Comparison of ENCODE assay signal across 31 cellular contexts in genomic region chr2:1091895-1092585, GRCh38.
A peak's percentile ranks its signal among the peaks of the same experiment; 100 is the strongest.
DNase-seq lines count a peak whose midpoint lies in the region; ATAC-seq and TF ChIP-seq lines count a peak whose summit lies in the region.
"Had no signal": no experiment of that assay in that cellular context is flagged by ENCODE, and none has a peak within 500 bp of the region (broad histone marks: within the 10 kb centered on the region; RNA-seq: fewer than 3 reads in every experiment).

No MANE protein-coding gene starts in this region.

- H3K27me3 ChIP-seq in IMR-90 (ENCODE audit: control insufficient read depth, insufficient read depth, low read length) (no peaks in the 10 kb centered on the region), trophoblast cell (ENCODE audit: insufficient read depth, low read length) (no peaks in the 10 kb centered on the region)
- H3K27me3 ChIP-seq: esophagus squamous epithelium, MG63, neural progenitor cell, vagina had no signal

- H3K27ac Mint-ChIP-seq in stimulated activated memory B cell treated with anti-CD40 and anti-IgM and Interleukin-4, amounts not matched to agents 10 μg/mL and 1 μg/mL and 100 μg/mL, for 72 hours, result no peak overlapping the region
- H3K27ac Mint-ChIP-seq: activated CD4-positive, alpha-beta memory T cell treated with anti-CD3 and anti-CD28 coated beads, Interleukin-2, amount 10 ng/mL, durations not matched to agents 7 days and 5 days; immature natural killer cell; neural progenitor cell; stimulated activated naive CD8-positive, alpha-beta T cell treated with anti-CD3 and anti-CD28 coated beads, Interleukin-15, Interleukin-2, amounts not matched to agents 100 ng/mL and 50 ng/mL, for 24 hours had no signal

- H2BK15ac ChIP-seq in IMR-90 (ENCODE audit: low read depth, low read length), result no peak overlapping the region

- no peak for TF ChIP-seq RAD21 in IMR-90 (IDR thresholded peaks at IDR 0.05; ENCODE audit: low read length)

- no peak overlapping the region for H2AFZ ChIP-seq in IMR-90 (replicated peaks; ENCODE audit: low read length, poor library complexity)
- H2AFZ ChIP-seq in trophoblast cell (ENCODE audit: insufficient read depth, low read length, poor library complexity), result no peak overlapping the region
- H2AFZ ChIP-seq: neural progenitor cell, PC-9 had no signal

- H3K36me3 Mint-ChIP-seq in stimulated activated memory B cell treated with anti-CD40 and anti-IgM and Interleukin-4, amounts not matched to agents 10 μg/mL and 1 μg/mL and 100 μg/mL, for 72 hours, result no peaks in the 10 kb centered on the region
- H3K36me3 Mint-ChIP-seq: immature natural killer cell had no signal

- in situ Hi-C loops in IMR-90 (cut with MboI; ENCODE audit: low sequenced_read_pairs), result no loop called here

- no peaks in the 10 kb centered on the region for H3K79me1 ChIP-seq in IMR-90 (ENCODE audit: low read depth in 1 of 2, low read length in 2 of 2)
- no peaks in the 10 kb centered on the region for H3K79me1 ChIP-seq in trophoblast cell (ENCODE audit: low read length)

- H3K36me3 ChIP-seq in IMR-90 (ENCODE audit: control insufficient read depth, insufficient read depth, low read length) (no peaks in the 10 kb centered on the region), trophoblast cell (ENCODE audit: control insufficient read depth in 1 of 2, insufficient read depth in 2 of 2, low read length in 2 of 2) (no peaks in the 10 kb centered on the region)
- H3K36me3 ChIP-seq: esophagus squamous epithelium, MG63, neural progenitor cell, thoracic aorta, vagina had no signal

- H2BK5ac ChIP-seq in IMR-90 (ENCODE audit: low read depth, low read length, poor library complexity, severe bottlenecking), result no peak overlapping the region
- H2BK5ac ChIP-seq in trophoblast cell (ENCODE audit: low read depth, low read length, poor library complexity), result no peak overlapping the region

- H3K4me1 Mint-ChIP-seq in stimulated activated memory B cell treated with anti-CD40 and anti-IgM and Interleukin-4, amounts not matched to agents 10 μg/mL and 1 μg/mL and 100 μg/mL, for 72 hours, result no peaks in the 10 kb centered on the region
- H3K4me1 Mint-ChIP-seq: immature natural killer cell had no signal

- POLR2A ChIA-PET in IMR-90 (lab: Charles Lee; ENCODE audit: unreplicated experiment), result no interaction called here

- no peaks in the 10 kb centered on the region for H4K20me1 ChIP-seq in IMR-90 (ENCODE audit: insufficient read depth, low read length)

- H3K4me3 Mint-ChIP-seq in stimulated activated memory B cell treated with anti-CD40 and anti-IgM and Interleukin-4, amounts not matched to agents 10 μg/mL and 1 μg/mL and 100 μg/mL, for 72 hours, result no peak overlapping the region
- H3K4me3 Mint-ChIP-seq: activated CD4-positive, alpha-beta memory T cell treated with anti-CD3 and anti-CD28 coated beads, Interleukin-2, amount 10 ng/mL, durations not matched to agents 7 days and 5 days; immature natural killer cell; neural progenitor cell; stimulated activated naive CD8-positive, alpha-beta T cell treated with anti-CD3 and anti-CD28 coated beads, Interleukin-15, Interleukin-2, amounts not matched to agents 100 ng/mL and 50 ng/mL, for 24 hours had no signal

- no peak overlapping the region for H4K91ac ChIP-seq in IMR-90 (ENCODE audit: insufficient read depth, low read depth, low read length)
- H4K91ac ChIP-seq in trophoblast cell (ENCODE audit: low read depth, low read length), result no peak overlapping the region

- no peaks in the 10 kb centered on the region for H3K4me1 ChIP-seq in IMR-90 (ENCODE audit: control insufficient read depth, insufficient read depth, low read length)
- peaks cover 11% of the 10 kb centered on the region in 2 experiments for H3K4me1 ChIP-seq in trophoblast cell (ENCODE audit: control insufficient read depth in 1 of 2, insufficient read depth in 2 of 2, low read length in 2 of 2)
- H3K4me1 ChIP-seq: Caco-2, vagina had no signal

- H3K9me3 ChIP-seq in IMR-90 (ENCODE audit: control insufficient read depth, insufficient read depth, low read length) (no peaks in the 10 kb centered on the region), trophoblast cell (ENCODE audit: insufficient read depth, low read depth, low read length) (no peaks in the 10 kb centered on the region)
- H3K9me3 ChIP-seq: Caco-2, esophagus squamous epithelium, MG63, thoracic aorta, vagina had no signal

- H2BK120ac ChIP-seq in IMR-90 (ENCODE audit: low read depth, low read length) (no peak overlapping the region), trophoblast cell (ENCODE audit: insufficient read depth, low read length, poor library complexity) (no peak overlapping the region)

- no peak overlapping the region for H4K12ac ChIP-seq in trophoblast cell (ENCODE audit: low read depth, low read length)

- H3K14ac ChIP-seq in IMR-90 (replicated peaks; ENCODE audit: low read depth, low read length), result no peak overlapping the region
- H3K14ac ChIP-seq in trophoblast cell (ENCODE audit: low read length), result no peak overlapping the region

- no peaks in the 10 kb centered on the region for H3K27me3 Mint-ChIP-seq in stimulated activated memory B cell treated with anti-CD40 and anti-IgM and Interleukin-4, amounts not matched to agents 10 μg/mL and 1 μg/mL and 100 μg/mL, for 72 hours
- H3K27me3 Mint-ChIP-seq: activated CD4-positive, alpha-beta memory T cell treated with anti-CD3 and anti-CD28 coated beads, Interleukin-2, amount 10 ng/mL, durations not matched to agents 7 days and 5 days; stimulated activated naive CD8-positive, alpha-beta T cell treated with anti-CD3 and anti-CD28 coated beads, Interleukin-15, Interleukin-2, amounts not matched to agents 100 ng/mL and 50 ng/mL, for 24 hours had no signal

- no peak for TF ChIP-seq POLR2A in IMR-90 (IDR thresholded peaks at IDR 0.05; ENCODE audit: low read depth, low read length)

- BruUV-seq in IMR-90 (replicated peaks; lab: Mats Ljungman, UMichigan), result no TSS peak

- no peak overlapping the region for H4K8ac ChIP-seq in IMR-90 (ENCODE audit: low read depth in 2 of 2, low read length in 2 of 2)
- no peak overlapping the region for H4K8ac ChIP-seq in trophoblast cell (ENCODE audit: low read depth, low read length)

- CTCF ChIA-PET in IMR-90 (lab: Yijun Ruan, JAX), result no interaction called here

- H3K23ac ChIP-seq in IMR-90 (ENCODE audit: low read depth, low read length) (no peak overlapping the region), trophoblast cell (ENCODE audit: low read length) (no peak overlapping the region)

- intact Hi-C loops in IMR-90 (cut with micrococcal nuclease), result no loop called here

- no peak overlapping the region for H2BK20ac ChIP-seq in IMR-90 (ENCODE audit: low read depth, low read length)

- H3K9me3 Mint-ChIP-seq in stimulated activated memory B cell treated with anti-CD40 and anti-IgM and Interleukin-4, amounts not matched to agents 10 μg/mL and 1 μg/mL and 100 μg/mL, for 72 hours, result no peaks in the 10 kb centered on the region
- H3K9me3 Mint-ChIP-seq: activated CD4-positive, alpha-beta memory T cell treated with anti-CD3 and anti-CD28 coated beads, Interleukin-2, amount 10 ng/mL, durations not matched to agents 7 days and 5 days; immature natural killer cell had no signal

- no peak overlapping the region for H4K5ac ChIP-seq in IMR-90 (ENCODE audit: low read depth, low read length)

- H3K27ac ChIP-seq in IMR-90 (ENCODE audit: insufficient read depth, low read length), result no peak overlapping the region
- no peak overlapping the region for H3K27ac ChIP-seq in trophoblast cell (ENCODE audit: low read depth, low read length)
- H3K27ac ChIP-seq: C4-2B, neural progenitor cell, PC-9, thoracic aorta, vagina had no signal

- H3K9me1 ChIP-seq in IMR-90 (ENCODE audit: insufficient read depth, low read length), result no peaks in the 10 kb centered on the region

- no peak overlapping the region for H3K18ac ChIP-seq in IMR-90 (ENCODE audit: low read depth, low read length)
- no peak overlapping the region for H3K18ac ChIP-seq in trophoblast cell (ENCODE audit: low read length)

- H2AK5ac ChIP-seq in IMR-90 (ENCODE audit: low read depth, low read length), result no peak overlapping the region
- no peak overlapping the region for H2AK5ac ChIP-seq in trophoblast cell (ENCODE audit: low read length)

- ATAC-seq in IMR-90 (ENCODE audit: low read depth), result no peak
- ATAC-seq in stimulated activated memory B cell treated with anti-CD40 and anti-IgM and Interleukin-4, amounts not matched to agents 10 μg/mL and 1 μg/mL and 100 μg/mL, for 72 hours, result no peak
- ATAC-seq: left lobe of liver, right cardiac atrium had no signal

- H3K9ac ChIP-seq in IMR-90 (ENCODE audit: low read depth, low read length) (no peak overlapping the region), trophoblast cell (ENCODE audit: low read length) (no peak overlapping the region)
- H3K9ac ChIP-seq: neural progenitor cell had no signal

- H3K4me3 ChIP-seq in IMR-90 (ENCODE audit: insufficient read depth, low read depth, low read length), result no peak overlapping the region
- H3K4me3 ChIP-seq in trophoblast cell (ENCODE audit: low read depth, low read length), result no peak overlapping the region
- H3K4me3 ChIP-seq: esophagus squamous epithelium, MG63, neural progenitor cell, PC-9, thoracic aorta, vagina had no signal

- H3K4ac ChIP-seq in IMR-90 (ENCODE audit: low read depth, low read length) (no peak overlapping the region), trophoblast cell (ENCODE audit: low read depth, low read length) (no peak overlapping the region)

- H3K4me2 ChIP-seq in IMR-90 (ENCODE audit: low read depth, low read length) (no peak overlapping the region), trophoblast cell (ENCODE audit: low read length) (no peak overlapping the region)
- H3K4me2 ChIP-seq: neural progenitor cell, PC-9 had no signal

- peak overlapping the region; percentile 23 for H2BK12ac ChIP-seq in trophoblast cell (ENCODE audit: low read length)

- H3K79me2 ChIP-seq in trophoblast cell (ENCODE audit: control insufficient read depth, insufficient read depth, low read length, poor library complexity), result no peaks in the 10 kb centered on the region

- no peak overlapping the region for H3K56ac ChIP-seq in IMR-90 (ENCODE audit: extremely low read depth, insufficient read depth, low read length)

- no peak overlapping the region for H2AK9ac ChIP-seq in IMR-90 (replicated peaks; ENCODE audit: low read depth, low read length, poor library complexity)

- peak; percentile 69 for DNase-seq in EH (ENCODE audit: low read depth)
- peak; percentile 25 for DNase-seq in IMR-90
- DNase-seq in dedifferentiated amniotic fluid mesenchymal stem cell (ENCODE audit: extremely low spot score), result peak; percentile 69
- DNase-seq in trophoblast cell, result peak; percentile 46 to 68
- no peak for DNase-seq in SIG-M5 (lab: John Stamatoyannopoulos, UW)
- DNase-seq in SW 1271 (lab: John Stamatoyannopoulos, UW), result no peak
- DNase-seq: activated CD4-positive, alpha-beta memory T cell treated with anti-CD3 and anti-CD28 coated beads, Interleukin-2, amount 10 ng/mL, durations not matched to agents 7 days and 5 days; activated CD4-positive, alpha-beta T cell treated with anti-CD3 and anti-CD28 coated beads for 1 hour; activated CD8-positive, alpha-beta memory T cell treated with anti-CD3 and anti-CD28 coated beads, Interleukin-2, amount 50 U/mL, for 4 hours; activated naive CD4-positive, alpha-beta T cell treated with Interleukin-2 at 50 U/mL for 16 hours; Caco-2; cerebellar nuclear complex; DMS53; esophagus squamous epithelium; hypothalamus; immature natural killer cell; KBM-7; MG63; NCI-H1930; NCI-H526; PC-9; right cardiac atrium; Right ventricle myocardium superior; stimulated activated CD4-positive, alpha-beta T cell treated with anti-CD3 and anti-CD28 coated beads, Interleukin-1b, Interleukin-23, amount 100 ng/mL, for 48 hours had no signal

- dilution Hi-C loops in IMR-90 (cut with HindIII; ENCODE audit: low sequenced_read_pairs, unreplicated experiment), result no loop called here

- no peak for TF ChIP-seq CTCF in IMR-90 (conservative IDR thresholded peaks at IDR 0.05; ENCODE audit: low read depth, low read length)

- no CpG with 5 or more reads among the region's 5 CpGs for WGBS in IMR-90 (ENCODE audit: extremely low coverage in 2 of 2, insufficient read length in 1 of 2), 2 experiments
- WGBS in trophoblast cell (ENCODE audit: extremely low coverage, insufficient coverage, insufficient read length), result no CpG with 5 or more reads among the region's 5 CpGs

Comparison
In these comparisons a context has a peak if more than half of its experiments do, and no peak if none do; other contexts are left out.
1. DNase-seq: peak in EH (single experiment), IMR-90 (single experiment), dedifferentiated amniotic fluid mesenchymal stem cell (single experiment) and trophoblast cell (2 of 2); none in SIG-M5 (single experiment) and SW 1271 (0 of 2).